Comparison of ENCODE assay signal across 13 cellular contexts in the genomic region with DNA sequence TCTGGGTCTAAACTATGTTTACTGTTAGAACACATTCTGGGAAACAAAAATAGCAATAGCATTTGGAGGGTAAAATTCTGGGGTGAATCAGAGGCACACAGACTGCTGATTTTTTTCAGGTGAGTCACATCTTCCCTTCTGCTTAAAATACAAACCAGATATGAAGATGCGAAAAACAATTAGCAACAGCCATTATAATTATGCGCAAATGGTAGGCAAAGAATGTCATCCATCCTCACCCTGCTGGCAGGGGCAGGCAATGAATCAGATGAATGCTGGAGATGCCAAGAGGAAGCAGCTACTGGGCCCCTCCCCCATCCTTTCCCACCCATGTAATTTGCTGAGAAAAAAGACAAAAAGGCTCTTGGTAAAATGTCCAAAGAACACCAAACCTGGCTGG.
DNase-seq lines count a peak whose midpoint lies in the region; ATAC-seq, FAIRE-seq and TF ChIP-seq lines count a peak whose summit lies in the region.
"Had no signal": no experiment of that assay in that cellular context is flagged by ENCODE, and none has a peak within 500 bp of the region (broad histone marks: within the 10 kb centered on the region; RNA-seq: fewer than 3 reads in every experiment).

No MANE protein-coding gene starts in this region.

- no peaks in the 10 kb centered on the region for H3K27me3 ChIP-seq in brain microvascular endothelial cell (replicated peaks)
- no peaks in the 10 kb centered on the region for H3K27me3 ChIP-seq in keratinocyte (ENCODE audit: control insufficient read depth, extremely low read depth, insufficient read depth, low read length)
- H3K27me3 ChIP-seq in aorta (ENCODE audit: control insufficient read depth in 1 of 2, insufficient read depth in 2 of 2, low read length in 1 of 2) = no peaks in the 10 kb centered on the region
- H3K27me3 ChIP-seq: body of pancreas had no signal

- DNase-seq in AG20443 (ENCODE audit: low spot score) = peak; percentile 58
- peak; percentile 27 for DNase-seq in HPDE6-E6E7 (ENCODE audit: extremely low spot score)
- peak; percentile 11 for DNase-seq in brain microvascular endothelial cell
- DNase-seq in keratinocyte (ENCODE audit: low read depth, low spot score) = no peak
- no peak for DNase-seq in ureter (ENCODE audit: low spot score)
- no peak for DNase-seq in GM10266 (ENCODE audit: extremely low spot score)
- no peak for DNase-seq in aorta
- DNase-seq in inferior parietal cortex (ENCODE audit: extremely low spot score) = no peak
- DNase-seq: activated T-cell treated with anti-CD3 and anti-CD28 coated beads for 4 hours; body of pancreas; CD8-positive, alpha-beta T cell; KBM-7; NCI-H2081 had no signal

- H3K4me2 ChIP-seq in keratinocyte (ENCODE audit: control insufficient read depth, extremely low read depth, insufficient read depth, low read depth, low read length) = peak overlapping the region; percentile 29

- peak overlapping the region; percentile 25 for H2AFZ ChIP-seq in keratinocyte (ENCODE audit: control insufficient read depth, low read length)

- no peaks in the 10 kb centered on the region for H3K9me3 ChIP-seq in keratinocyte (ENCODE audit: control insufficient read depth, low read depth, low read length)
- no peaks in the 10 kb centered on the region for H3K9me3 ChIP-seq in aorta (ENCODE audit: control insufficient read depth, low read length)
- H3K9me3 ChIP-seq: body of pancreas had no signal

- H4K20me1 ChIP-seq in keratinocyte (ENCODE audit: control insufficient read depth, extremely low read depth, insufficient read depth, low read length) = no peaks in the 10 kb centered on the region

- intact Hi-C loops in aorta (cut with DNase I) = no loop called here

- 63 to 69% methylated on average over 2 of the region's 2 CpGs for WGBS in aorta, 2 donors

- H3K4me1 ChIP-seq in keratinocyte (ENCODE audit: control insufficient read depth, extremely low read depth, insufficient read depth, low read length) = peaks cover 44% of the 10 kb centered on the region
- H3K4me1 ChIP-seq in aorta (ENCODE audit: control insufficient read depth in 1 of 2, insufficient read depth in 2 of 2, low read length in 2 of 2) = no peaks in the 10 kb centered on the region
- H3K4me1 ChIP-seq: body of pancreas had no signal

- dilution Hi-C loops in keratinocyte (cut with MboI; ENCODE audit: extremely low pct_ligation_motif_present, low sequenced_read_pairs) = no loop called here

- H3K79me2 ChIP-seq in keratinocyte (ENCODE audit: control insufficient read depth, insufficient read depth, low read length) = no peaks in the 10 kb centered on the region

- peak overlapping the region; percentile 39 for H3K9ac ChIP-seq in keratinocyte (ENCODE audit: control insufficient read depth, extremely low read depth, insufficient read depth, low read length)

- no peak overlapping the region for H3K27ac ChIP-seq in brain microvascular endothelial cell
- H3K27ac ChIP-seq in keratinocyte (ENCODE audit: control insufficient read depth, insufficient read depth, low read length) = peak overlapping the region; percentile 86
- H3K27ac ChIP-seq in aorta (ENCODE audit: low read depth in 1 of 2, low read length in 2 of 2) = no peak overlapping the region
- H3K27ac ChIP-seq: body of pancreas had no signal

- ATAC-seq in aorta (ENCODE audit: low FRiP score) = no peak
- ATAC-seq: body of pancreas; CD8-positive, alpha-beta T cell had no signal

- H3K4me3 ChIP-seq in brain microvascular endothelial cell (ENCODE audit: low read depth, low read length) (no peak overlapping the region), keratinocyte (ENCODE audit: control insufficient read depth in 2 of 3, extremely low read depth in 1 of 3, insufficient read depth in 2 of 3, low read depth in 1 of 3, low read length in 3 of 3) (no peak overlapping the region), aorta (ENCODE audit: low read length in 2 of 2) (no peak overlapping the region)
- H3K4me3 ChIP-seq: body of pancreas had no signal

- H3K9me1 ChIP-seq in keratinocyte (ENCODE audit: control insufficient read depth, extremely low read depth, insufficient read depth, low read length) = no peaks in the 10 kb centered on the region

- peak; percentile 88 for FAIRE-seq in keratinocyte (lab: Jason Lieb, UNC)

- in situ Hi-C loops in brain microvascular endothelial cell (cut with HindIII; ENCODE audit: low pct_ligation_motif_present, low sequenced_read_pairs) = no loop called here

- H3K36me3 ChIP-seq in brain microvascular endothelial cell (replicated peaks) (no peaks in the 10 kb centered on the region), keratinocyte (ENCODE audit: control insufficient read depth in 2 of 2, extremely low read depth in 1 of 2, insufficient read depth in 2 of 2, low read length in 2 of 2) (no peaks in the 10 kb centered on the region), aorta (ENCODE audit: control insufficient read depth in 1 of 2, insufficient read depth in 2 of 2, low read length in 1 of 2) (no peaks in the 10 kb centered on the region)

- TF ChIP-seq CTCF in brain microvascular endothelial cell (IDR thresholded peaks at IDR 0.05; ENCODE audit: low read depth, low read length, missing control alignments) (peak; percentile 14), keratinocyte (optimal IDR thresholded peaks at IDR 0.05 in 1 of 3, IDR thresholded peaks at IDR 0.05 in 1 of 3, conservative IDR thresholded peaks at IDR 0.05 in 1 of 3; ENCODE audit: extremely low read depth in 1 of 3, insufficient read depth in 2 of 3, low read length in 3 of 3) (peak in 2 of 3 experiments; percentile 4 to 38), GM10266 (IDR thresholded peaks at IDR 0.05; ENCODE audit: control insufficient read depth, insufficient read depth, low read depth, missing control alignments) (no peak)

Comparison
In these comparisons a context has a peak if more than half of its experiments do, and no peak if none do; other contexts are left out.
1. DNase-seq: peak in AG20443 (single experiment), HPDE6-E6E7 (single experiment) and brain microvascular endothelial cell (single experiment); none in keratinocyte (single experiment), ureter (single experiment), GM10266 (single experiment), aorta (0 of 2) and inferior parietal cortex (single experiment).